ENCODE assay signal across 34 cellular contexts in the genomic region with DNA sequence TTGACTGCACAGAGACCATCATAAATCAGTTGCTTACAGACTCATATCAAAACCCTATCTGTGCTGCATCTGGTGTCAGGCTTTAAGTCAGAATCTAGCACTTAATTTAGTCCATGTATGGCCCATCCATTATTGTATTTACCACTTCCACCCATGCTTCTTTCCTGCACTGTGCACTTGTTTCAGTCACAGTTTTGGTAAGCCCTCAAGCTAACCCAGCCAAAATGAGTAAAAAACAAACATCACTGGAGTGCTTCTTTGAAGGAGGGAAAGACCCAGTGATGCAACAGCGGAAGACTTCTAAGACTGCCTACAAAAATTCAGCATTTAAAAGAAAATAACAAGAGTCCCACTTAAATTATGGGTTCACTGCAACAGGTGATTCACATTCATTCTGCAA.
"Had no signal": no experiment of that assay in that cellular context is flagged by ENCODE, and none has a peak within 500 bp of the region (broad histone marks: within the 10 kb centered on the region; RNA-seq: fewer than 3 reads in every experiment).

No MANE protein-coding gene starts in this region.

- H3K4me1 Mint-ChIP-seq: activated B cell treated with CpG ODN at 0.5 μM for 24 hours; activated CD4-positive, alpha-beta T cell treated with anti-CD3 and anti-CD28 coated beads, Interleukin-2, amount 10 ng/mL, durations not matched to agents 24 days and 14 days; activated naive CD8-positive, alpha-beta T cell treated with anti-CD3 and anti-CD28 coated beads for 36 hours; activated T-helper 17 cell treated with anti-CD3 and anti-CD28 coated beads, Interleukin-2, amount 50 U/mL, for 72 hours had no signal

- H3K4me3 Mint-ChIP-seq: activated B cell treated with CpG ODN at 0.5 μM for 24 hours; activated CD4-positive, alpha-beta memory T cell treated with anti-CD3 and anti-CD28 coated beads for 36 hours; activated CD4-positive, alpha-beta T cell treated with anti-CD3 and anti-CD28 coated beads, Interleukin-2, amount 10 ng/mL, durations not matched to agents 24 days and 14 days; activated CD8-positive, alpha-beta T cell treated with anti-CD3 and anti-CD28 coated beads for 36 hours; activated naive CD4-positive, alpha-beta T cell treated with anti-CD3 and anti-CD28 coated beads for 36 hours; activated naive CD8-positive, alpha-beta T cell treated with anti-CD3 and anti-CD28 coated beads for 36 hours; activated T-cell treated with anti-CD3 and anti-CD28 coated beads, Interleukin-2, amount 50 U/mL, for 4 hours; activated T-cell treated with anti-CD3 and anti-CD28 coated beads, Interleukin-2, amount 50 U/mL, for 72 hours; activated T-helper 1 cell treated with anti-CD3 and anti-CD28 coated beads, Interleukin-12 subunit alpha, Interleukin-12 subunit beta, Interleukin-2, Interleukin-4 antibody, amounts not matched to agents 30 ng/mL and 10 ng/mL and 1 ng/mL, durations not matched to agents 14 hours and 24 hours and 36 hours; activated T-helper 17 cell treated with anti-CD3 and anti-CD28 coated beads, Interleukin-2, amount 50 U/mL, for 72 hours; T-helper 1 cell treated with Interleukin-12 subunit alpha and Interleukin-12 subunit beta and Interleukin-4 antibody, amounts not matched to agents 30 μg/mL and 1 μg/mL, for 36 hours; T-helper 2 cell treated with Interferon-gamma antibody and Interleukin-4, amounts not matched to agents 5 μg/mL and 100 μg/mL, for 36 hours had no signal

- H3K9me3 Mint-ChIP-seq: activated B cell treated with CpG ODN at 0.5 μM for 24 hours; activated naive CD8-positive, alpha-beta T cell treated with anti-CD3 and anti-CD28 coated beads for 36 hours; activated T-helper 17 cell treated with anti-CD3 and anti-CD28 coated beads, Interleukin-2, amount 50 U/mL, for 72 hours had no signal

- ATAC-seq: activated CD8-positive, alpha-beta T cell treated with anti-CD3 and anti-CD28 coated beads for 36 hours; activated naive CD4-positive, alpha-beta T cell treated with anti-CD3 and anti-CD28 coated beads, Interleukin-2, amount 50 U/mL, for 72 hours; activated T-cell treated with anti-CD3 and anti-CD28 coated beads, Interleukin-2, amount 50 U/mL, for 4 hours; activated T-cell treated with anti-CD3 and anti-CD28 coated beads, Interleukin-2, amount 50 U/mL, for 72 hours; activated T-helper 17 cell treated with anti-CD3 and anti-CD28 coated beads, Interleukin-2, amount 50 U/mL, for 72 hours; body of pancreas had no signal

- H3K9me3 ChIP-seq: adrenal gland, body of pancreas, breast epithelium had no signal

- H3K36me3 ChIP-seq: adrenal gland, brain microvascular endothelial cell, breast epithelium had no signal

- H3K27me3 Mint-ChIP-seq: activated B cell treated with CpG ODN at 0.5 μM for 24 hours; activated CD4-positive, alpha-beta memory T cell treated with anti-CD3 and anti-CD28 coated beads for 36 hours; activated CD4-positive, alpha-beta T cell treated with anti-CD3 and anti-CD28 coated beads, Interleukin-2, amount 10 ng/mL, durations not matched to agents 24 days and 14 days; activated CD8-positive, alpha-beta T cell treated with anti-CD3 and anti-CD28 coated beads for 36 hours; activated naive CD8-positive, alpha-beta T cell treated with anti-CD3 and anti-CD28 coated beads for 36 hours; activated T-helper 17 cell treated with anti-CD3 and anti-CD28 coated beads, Interleukin-2, amount 50 U/mL, for 72 hours had no signal

- H3K4me1 ChIP-seq: adrenal gland, body of pancreas, breast epithelium had no signal

- DNase-seq: activated B cell treated with CpG ODN at 0.5 μM for 24 hours; activated CD4-positive, alpha-beta memory T cell treated with anti-CD3 and anti-CD28 coated beads for 36 hours; activated CD4-positive, alpha-beta T cell treated with anti-CD3 and anti-CD28 coated beads for 4 hours; activated CD4-positive, alpha-beta T cell treated with anti-CD3 and anti-CD28 coated beads, Interleukin-2, amount 10 ng/mL, durations not matched to agents 24 days and 14 days; activated CD4-positive, alpha-beta T cell treated with anti-CD3 and anti-CD28 coated beads, Interleukin-2, amount 50 U/mL, for 1 hour; activated CD4-positive, alpha-beta T cell treated with anti-CD3 and anti-CD28 coated beads, Interleukin-2, amount 50 U/mL, for 4 hours; activated CD4-positive, CD25-positive, alpha-beta regulatory T cell treated with anti-CD3 and anti-CD28 coated beads, Interleukin-2, amount 50 U/mL, for 72 hours; activated CD8-positive, alpha-beta memory T cell treated with anti-CD3 and anti-CD28 coated beads, Interleukin-2, amount 50 U/mL, for 4 hours; activated CD8-positive, alpha-beta T cell treated with anti-CD3 and anti-CD28 coated beads for 36 hours; activated effector memory CD4-positive, alpha-beta T cell treated with anti-CD3 and anti-CD28 coated beads, Interleukin-2, amount 50 U/mL, for 16 hours; activated gamma-delta T cell treated with Interleukin-2 at 50 U/mL for 16 hours; activated naive CD4-positive, alpha-beta T cell; activated naive CD4-positive, alpha-beta T cell treated with anti-CD3 and anti-CD28 coated beads for 36 hours; activated naive CD4-positive, alpha-beta T cell treated with anti-CD3 and anti-CD28 coated beads, Interleukin-2, amount 50 U/mL, for 16 hours; activated naive CD8-positive, alpha-beta T cell treated with anti-CD3 and anti-CD28 coated beads for 36 hours; activated T-cell treated with anti-CD3 and anti-CD28 coated beads for 4 hours; activated T-cell treated with anti-CD3 and anti-CD28 coated beads, Interleukin-2, amount 50 U/mL, for 1 hour; activated T-cell treated with anti-CD3 and anti-CD28 coated beads, Interleukin-2, amount 50 U/mL, for 4 hours; activated T-cell treated with anti-CD3 and anti-CD28 coated beads, Interleukin-2, amount 50 U/mL, for 72 hours; adrenal gland; amniotic stem cell; aorta; body of pancreas; brain microvascular endothelial cell; central memory CD4-positive, alpha-beta T cell; T-helper 1 cell; T-helper 9 cell had no signal

- H3K36me3 Mint-ChIP-seq: activated CD4-positive, alpha-beta memory T cell treated with anti-CD3 and anti-CD28 coated beads for 36 hours; activated naive CD4-positive, alpha-beta T cell treated with anti-CD3 and anti-CD28 coated beads, Interleukin-2, amount 50 U/mL, for 72 hours; activated naive CD8-positive, alpha-beta T cell treated with anti-CD3 and anti-CD28 coated beads for 36 hours had no signal

- H3K27me3 ChIP-seq: adrenal gland, body of pancreas, brain microvascular endothelial cell, breast epithelium had no signal

- H3K27ac ChIP-seq: adrenal gland, body of pancreas, brain microvascular endothelial cell, breast epithelium, VCaP had no signal

- H3K4me3 ChIP-seq: adrenal gland, body of pancreas, breast epithelium had no signal

- H3K27ac Mint-ChIP-seq: activated B cell treated with CpG ODN at 0.5 μM for 24 hours; activated CD4-positive, alpha-beta memory T cell treated with anti-CD3 and anti-CD28 coated beads for 36 hours; activated CD4-positive, alpha-beta T cell treated with anti-CD3 and anti-CD28 coated beads, Interleukin-2, amount 10 ng/mL, durations not matched to agents 24 days and 14 days; activated CD8-positive, alpha-beta T cell treated with anti-CD3 and anti-CD28 coated beads for 36 hours; activated naive CD4-positive, alpha-beta T cell treated with anti-CD3 and anti-CD28 coated beads for 36 hours; activated naive CD4-positive, alpha-beta T cell treated with anti-CD3 and anti-CD28 coated beads, Interleukin-2, amount 50 U/mL, for 72 hours; activated naive CD8-positive, alpha-beta T cell treated with anti-CD3 and anti-CD28 coated beads for 36 hours; activated T-cell treated with anti-CD3 and anti-CD28 coated beads, Interleukin-2, amount 50 U/mL, for 72 hours; activated T-helper 1 cell treated with anti-CD3 and anti-CD28 coated beads, Interleukin-12 subunit alpha, Interleukin-12 subunit beta, Interleukin-2, Interleukin-4 antibody, amounts not matched to agents 30 ng/mL and 10 ng/mL and 1 ng/mL, durations not matched to agents 14 hours and 24 hours and 36 hours; activated T-helper 17 cell treated with anti-CD3 and anti-CD28 coated beads, Interleukin-2, amount 50 U/mL, for 72 hours; T-helper 1 cell treated with Interleukin-12 subunit alpha and Interleukin-12 subunit beta and Interleukin-4 antibody, amounts not matched to agents 30 μg/mL and 1 μg/mL, for 36 hours; T-helper 2 cell treated with Interferon-gamma antibody and Interleukin-4, amounts not matched to agents 5 μg/mL and 100 μg/mL, for 36 hours had no signal
